Comparison of ENCODE assay signal across 25 cellular contexts in genomic region chr2:64396551-64396950, GRCh38.
"Had no signal": no experiment of that assay in that cellular context is flagged by ENCODE, and none has a peak within 500 bp of the region (broad histone marks: within the 10 kb centered on the region; RNA-seq: fewer than 3 reads in every experiment).

No MANE protein-coding gene starts in this region.

- H3K27ac Mint-ChIP-seq: activated CD8-positive, alpha-beta T cell treated with anti-CD3 and anti-CD28 coated beads for 36 hours; activated naive CD8-positive, alpha-beta T cell; activated T-helper 17 cell treated with anti-CD3 and anti-CD28 coated beads, Interleukin-2, amount 50 U/mL, for 72 hours; effector memory CD8-positive, alpha-beta T cell; WTC11 had no signal

- H3K4me3 ChIP-seq: colonic mucosa, dorsolateral prefrontal cortex had no signal

- H3K9me3 Mint-ChIP-seq: activated CD8-positive, alpha-beta T cell treated with anti-CD3 and anti-CD28 coated beads for 36 hours; activated T-cell treated with anti-CD3 and anti-CD28 coated beads, Interleukin-2, amount 50 U/mL, for 4 hours; effector memory CD8-positive, alpha-beta T cell; WTC11 had no signal

- H3K27ac ChIP-seq: brain microvascular endothelial cell, colonic mucosa, dorsolateral prefrontal cortex, epithelial cell of prostate had no signal

- H3K4me3 Mint-ChIP-seq: activated CD8-positive, alpha-beta T cell treated with anti-CD3 and anti-CD28 coated beads for 36 hours; activated naive CD8-positive, alpha-beta T cell; activated T-cell treated with anti-CD3 and anti-CD28 coated beads, Interleukin-2, amount 50 U/mL, for 4 hours; activated T-helper 17 cell treated with anti-CD3 and anti-CD28 coated beads, Interleukin-2, amount 50 U/mL, for 72 hours; effector memory CD8-positive, alpha-beta T cell; WTC11 had no signal

- H3K36me3 ChIP-seq: brain microvascular endothelial cell, colonic mucosa had no signal

- H3K36me3 Mint-ChIP-seq: WTC11 had no signal

- DNase-seq: activated CD4-positive, alpha-beta T cell treated with anti-CD3 and anti-CD28 coated beads for 1 hour; activated CD4-positive, alpha-beta T cell treated with anti-CD3 and anti-CD28 coated beads for 4 hours; activated CD4-positive, alpha-beta T cell treated with anti-CD3 and anti-CD28 coated beads, Interleukin-2, amount 50 U/mL, for 1 hour; activated CD4-positive, alpha-beta T cell treated with anti-CD3 and anti-CD28 coated beads, Interleukin-2, amount 50 U/mL, for 48 hours; activated CD8-positive, alpha-beta memory T cell treated with anti-CD3 and anti-CD28 coated beads for 24 hours; activated CD8-positive, alpha-beta T cell treated with anti-CD3 and anti-CD28 coated beads for 36 hours; activated effector memory CD4-positive, alpha-beta T cell treated with Interleukin-2 at 50 U/mL for 16 hours; activated gamma-delta T cell treated with Interleukin-2 at 50 U/mL for 16 hours; activated naive CD4-positive, alpha-beta T cell treated with anti-CD3 and anti-CD28 coated beads, Interleukin-2, amount 50 U/mL, for 16 hours; activated naive CD4-positive, alpha-beta T cell treated with Interleukin-2 at 50 U/mL for 16 hours; activated T-cell treated with anti-CD3 and anti-CD28 coated beads, Interleukin-2, amount 50 U/mL, for 4 hours; amniotic stem cell; anterior cingulate cortex; brain microvascular endothelial cell; cerebellar nuclear complex; colonic mucosa; dorsolateral prefrontal cortex; effector CD4-positive, alpha-beta T cell; effector memory CD8-positive, alpha-beta T cell; foreskin fibroblast; T-helper 2 cell had no signal

- H3K27me3 Mint-ChIP-seq: activated CD8-positive, alpha-beta T cell treated with anti-CD3 and anti-CD28 coated beads for 36 hours; activated naive CD8-positive, alpha-beta T cell had no signal

- ATAC-seq: activated CD8-positive, alpha-beta T cell treated with anti-CD3 and anti-CD28 coated beads for 36 hours; activated T-cell treated with anti-CD3 and anti-CD28 coated beads, Interleukin-2, amount 50 U/mL, for 4 hours; activated T-helper 17 cell treated with anti-CD3 and anti-CD28 coated beads, Interleukin-2, amount 50 U/mL, for 72 hours; effector memory CD8-positive, alpha-beta T cell; WTC11 had no signal

- H3K4me1 Mint-ChIP-seq: activated T-helper 17 cell treated with anti-CD3 and anti-CD28 coated beads, Interleukin-2, amount 50 U/mL, for 72 hours had no signal

- H3K27me3 ChIP-seq: brain microvascular endothelial cell, colonic mucosa, dorsolateral prefrontal cortex had no signal
